ENCODE assay signal across 26 cellular contexts in the genomic region with DNA sequence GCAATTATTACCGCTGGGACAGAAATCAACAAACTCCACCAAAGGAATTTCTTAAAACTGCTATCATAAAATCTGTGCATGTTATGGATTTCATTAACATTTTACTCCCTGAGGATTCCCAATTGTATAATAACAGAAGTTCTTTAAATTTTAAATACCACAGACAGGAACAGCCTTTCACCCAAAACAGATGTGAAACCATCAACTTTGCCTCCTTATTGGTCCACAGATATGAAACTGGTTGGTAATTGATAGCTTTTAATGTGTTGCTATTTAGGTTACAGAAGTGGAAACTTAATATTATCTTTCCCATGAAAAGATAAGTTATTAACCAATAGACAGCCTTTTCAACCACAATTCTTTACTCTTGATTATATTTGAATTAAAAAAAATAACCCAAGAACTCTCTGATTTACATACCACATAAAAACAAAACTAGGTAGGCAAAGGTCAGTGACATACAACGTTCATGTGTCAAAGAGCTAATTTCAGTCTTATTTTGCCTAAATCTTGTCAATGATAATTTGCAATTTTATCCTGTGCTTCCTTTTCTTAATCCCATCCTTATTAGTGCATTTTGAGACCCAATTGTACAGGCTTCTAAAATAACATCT.
DNase-seq lines count a peak whose midpoint lies in the region; ATAC-seq, FAIRE-seq and TF ChIP-seq lines count a peak whose summit lies in the region.
"Had no signal": no experiment of that assay in that cellular context is flagged by ENCODE, and none has a peak within 500 bp of the region (broad histone marks: within the 10 kb centered on the region; RNA-seq: fewer than 3 reads in every experiment).

No MANE protein-coding gene starts in this region.

- no peak overlapping the region for H3K4me3 ChIP-seq in A549
- H3K4me3 ChIP-seq in GM12878: no peak overlapping the region
- H3K4me3 ChIP-seq: GM23338, ovary, skin epidermis, tibial artery had no signal

- SMC1A ChIA-PET in GM12878 (lab: Charles Lee; ENCODE audit: uncharacterized antibody, unreplicated experiment): interaction anchor here (1.1 to 1.7 kb wide), 4 partner anchors 23 to 906 kb away, joined by 3 to 5 read pairs (median 4); no protein-coding TSS in a partner anchor

- H3K4me1 Mint-ChIP-seq in activated naive CD4-positive, alpha-beta T cell treated with anti-CD3 and anti-CD28 coated beads for 36 hours (ENCODE audit: low read depth): peaks cover 43% of the 10 kb centered on the region
- H3K4me1 Mint-ChIP-seq: GM23338 had no signal

- H3K4me2 ChIP-seq in A549: no peak overlapping the region
- no peak overlapping the region for H3K4me2 ChIP-seq in GM12878 (ENCODE audit: control insufficient read depth, insufficient read depth)
- H3K4me2 ChIP-seq: GM23338 had no signal

- no peaks in the 10 kb centered on the region for H3K36me3 ChIP-seq in GM12878 (ENCODE audit: control insufficient read depth in 2 of 2, insufficient read depth in 2 of 2, low read length in 1 of 2)
- H3K36me3 ChIP-seq: ovary had no signal

- DNase-seq in A549 (ENCODE audit: low read depth in 1 of 2, low spot score in 1 of 2) (no peak), GM12878 (ENCODE audit: low read depth, low spot score) (no peak), NCI-H1436 treated with DMSO at 0.1 percent for 48 hours (lab: John Stamatoyannopoulos, UW) (no peak)
- no peak for DNase-seq in effector CD8-positive, alpha-beta T cell (lab: John Stamatoyannopoulos, UW)
- DNase-seq in activated naive CD4-positive, alpha-beta T cell treated with anti-CD3 and anti-CD28 coated beads for 36 hours: no peak
- DNase-seq: activated CD4-positive, CD25-positive, alpha-beta regulatory T cell treated with anti-CD3 and anti-CD28 coated beads, Interleukin-2, amount 50 U/mL, for 72 hours; activated effector memory CD4-positive, alpha-beta T cell treated with anti-CD3 and anti-CD28 coated beads, Interleukin-2, amount 50 U/mL, for 16 hours; cerebellar nuclear complex; mammary epithelial cell; NCI-H1105 treated with DMSO at 0.1 percent for 48 hours; NCI-H2029; NCI-H2227 treated with DMSO at 0.1 percent for 48 hours; NCI-H69; nephron progenitor cell; ovary; RPMI8226; tibial artery had no signal

- no peaks in the 10 kb centered on the region for H3K79me2 ChIP-seq in GM12878 (ENCODE audit: control insufficient read depth, insufficient read depth, low read length)

- no peak overlapping the region for H3K9ac ChIP-seq in GM12878 (ENCODE audit: control insufficient read depth, insufficient read depth, low read length)

- H3K27me3 Mint-ChIP-seq in activated naive CD4-positive, alpha-beta T cell treated with anti-CD3 and anti-CD28 coated beads for 36 hours (ENCODE audit: low read depth): no peaks in the 10 kb centered on the region

- H3K27ac Mint-ChIP-seq in activated naive CD4-positive, alpha-beta T cell treated with anti-CD3 and anti-CD28 coated beads for 36 hours: no peak overlapping the region
- H3K27ac Mint-ChIP-seq: B cell; GM23338; nephron progenitor cell; T-helper 1 cell treated with Interleukin-12 subunit alpha and Interleukin-12 subunit beta and Interleukin-4 antibody, amounts not matched to agents 30 μg/mL and 1 μg/mL, for 36 hours had no signal

- H3K9me3 Mint-ChIP-seq in activated naive CD4-positive, alpha-beta T cell treated with anti-CD3 and anti-CD28 coated beads for 36 hours: no peaks in the 10 kb centered on the region
- H3K9me3 Mint-ChIP-seq: GM23338; nephron progenitor cell; T-helper 1 cell treated with Interleukin-12 subunit alpha and Interleukin-12 subunit beta and Interleukin-4 antibody, amounts not matched to agents 30 μg/mL and 1 μg/mL, for 36 hours had no signal

- no peaks in the 10 kb centered on the region for H4K20me1 ChIP-seq in GM12878 (ENCODE audit: control insufficient read depth, insufficient read depth)

- TF ChIP-seq CTCF in A549 (IDR thresholded peaks at IDR 0.05) (no peak), GM12878 (IDR thresholded peaks at IDR 0.05 in 2 of 3, conservative IDR thresholded peaks at IDR 0.05 in 1 of 3; ENCODE audit: control insufficient read depth in 2 of 3, extremely low read depth in 1 of 3, insufficient read depth in 1 of 3, low read depth in 3 of 3, low read length in 3 of 3) (no peak)

- no peak overlapping the region for H2AFZ ChIP-seq in GM12878 (ENCODE audit: control insufficient read depth, low read depth, low read length)
- H2AFZ ChIP-seq: GM23338 had no signal

- H3K9me3 ChIP-seq in A549 (no peaks in the 10 kb centered on the region), GM12878 (replicated peaks; ENCODE audit: control insufficient read depth, insufficient read depth, low read length) (no peaks in the 10 kb centered on the region)
- H3K9me3 ChIP-seq: ovary, tibial artery had no signal

- TF ChIP-seq EP300 in A549 (IDR thresholded peaks at IDR 0.05) (no peak), GM12878 (IDR thresholded peaks at IDR 0.05; ENCODE audit: borderline replicate concordance in 1 of 2, control insufficient read depth in 1 of 2, low read depth in 2 of 2, low read length in 2 of 2) (no peak)

- H3K4me1 ChIP-seq in A549 (peaks cover 69% of the 10 kb centered on the region), GM12878 (ENCODE audit: control insufficient read depth, insufficient read depth, low read length) (no peaks in the 10 kb centered on the region; the same call in 1 of the 2 replicates)

- intact Hi-C loops in GM12878 (cut with micrococcal nuclease; ENCODE audit: unreplicated experiment): no loop called here
- intact Hi-C loops in activated naive CD4-positive, alpha-beta T cell treated with anti-CD3 and anti-CD28 coated beads for 36 hours (cut with micrococcal nuclease): no loop called here

- H3K36me3 Mint-ChIP-seq in activated naive CD4-positive, alpha-beta T cell treated with anti-CD3 and anti-CD28 coated beads for 36 hours (ENCODE audit: low read depth): no peaks in the 10 kb centered on the region

- H3K27ac ChIP-seq in A549 (no peak overlapping the region), GM12878 (ENCODE audit: control insufficient read depth, insufficient read depth) (no peak overlapping the region)
- H3K27ac ChIP-seq: epithelial cell of prostate, ovary, skin epidermis, tibial artery had no signal

- no TSS peak for BruUV-seq in GM12878 (replicated peaks; lab: Mats Ljungman, UMichigan)

- POLR2A ChIA-PET in A549 (lab: Yijun Ruan, JAX) (no interaction called here), GM12878 (lab: Charles Lee) (no interaction called here)

- TF ChIP-seq POLR2A in A549 (IDR thresholded peaks at IDR 0.05; ENCODE audit: low read length) (no peak), GM12878 (IDR thresholded peaks at IDR 0.05; ENCODE audit: low read depth, low read length) (no peak)

- TF ChIP-seq RAD21 in A549 (conservative IDR thresholded peaks at IDR 0.05 in 1 of 2, IDR thresholded peaks at IDR 0.05 in 1 of 2): no peak
- TF ChIP-seq RAD21 in GM12878 (IDR thresholded peaks at IDR 0.05; ENCODE audit: insufficient read depth, low read depth, low read length): no peak

- RAD21 ChIA-PET in GM12878 (lab: Charles Lee; ENCODE audit: unreplicated experiment): no interaction called here

- FAIRE-seq in A549 (lab: Jason Lieb, UNC) (peak; percentile 32), GM12878 (lab: Jason Lieb, UNC) (no peak)
- FAIRE-seq: A204.1 had no signal

- CTCF ChIA-PET in A549 (lab: Yijun Ruan, JAX) (interaction anchor here (1.0 to 2.5 kb wide), 3 partner anchors 51 to 102 kb away, joined by 3 to 9 read pairs (median 5); no protein-coding TSS in a partner anchor), GM12878 (lab: Yijun Ruan, JAX) (interaction anchor here (2.1 kb wide), 1 partner anchor 51 kb away, joined by 6 read pairs; no protein-coding TSS in a partner anchor)
- CTCF ChIA-PET in activated naive CD4-positive, alpha-beta T cell treated with anti-CD3 and anti-CD28 coated beads for 36 hours (lab: Charles Lee): interaction anchor here (0.5 to 2.5 kb wide), 2 partner anchors 51 to 1386 kb away, joined by 3 to 10 read pairs; no protein-coding TSS in a partner anchor

- H3K27me3 ChIP-seq in GM12878 (replicated peaks in 1 of 2; ENCODE audit: control insufficient read depth in 2 of 2, insufficient read depth in 2 of 2, low read length in 1 of 2): no peaks in the 10 kb centered on the region
- H3K27me3 ChIP-seq: ovary, tibial artery had no signal

- no peak for ATAC-seq in A549
- ATAC-seq in GM18907 (IDR thresholded peaks at IDR 0.05; ENCODE audit: unreplicated experiment): peak; percentile 46
- peak; percentile 61 for ATAC-seq in HG03378 (IDR thresholded peaks at IDR 0.05; ENCODE audit: unreplicated experiment)
- peak; percentile 77 for ATAC-seq in GM12878
- ATAC-seq in GM21529 (IDR thresholded peaks at IDR 0.05; ENCODE audit: unreplicated experiment): no peak
- ATAC-seq: GM23338 had no signal

- in situ Hi-C loops in GM12878 (cut with MboI): no loop called here

- no peak overlapping the region for H3K4me3 Mint-ChIP-seq in activated naive CD4-positive, alpha-beta T cell treated with anti-CD3 and anti-CD28 coated beads for 36 hours
- H3K4me3 Mint-ChIP-seq: B cell; GM23338; nephron progenitor cell; T-helper 1 cell treated with Interleukin-12 subunit alpha and Interleukin-12 subunit beta and Interleukin-4 antibody, amounts not matched to agents 30 μg/mL and 1 μg/mL, for 36 hours had no signal

- 73% methylated on average over 2 of the region's 2 CpGs for WGBS in A549 (ENCODE audit: missing lambda C conversion rate)
- WGBS in GM12878 (ENCODE audit: insufficient coverage, insufficient replicate concordance, low lambda C conversion rate, missing lambda C conversion rate): 0% methylated on average over 2 of the region's 2 CpGs

TF ChIP-seq in A549, 52 proteins besides CTCF, POLR2A, EP300 and RAD21 (continues in another document):
- no peak for TF ChIP-seq RARB (CRISPR knock-in tag; IDR thresholded peaks at IDR 0.05)
- TF ChIP-seq CEBPB (IDR thresholded peaks at IDR 0.05): no peak
- TF ChIP-seq, protein P1, sequence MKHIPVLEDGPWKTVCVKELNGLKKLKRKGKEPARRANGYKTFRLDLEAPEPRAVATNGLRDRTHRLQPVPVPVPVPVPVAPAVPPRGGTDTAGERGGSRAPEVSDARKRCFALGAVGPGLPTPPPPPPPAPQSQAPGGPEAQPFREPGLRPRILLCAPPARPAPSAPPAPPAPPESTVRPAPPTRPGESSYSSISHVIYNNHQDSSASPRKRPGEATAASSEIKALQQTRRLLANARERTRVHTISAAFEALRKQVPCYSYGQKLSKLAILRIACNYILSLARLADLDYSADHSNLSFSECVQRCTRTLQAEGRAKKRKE (CRISPR knock-in tag; IDR thresholded peaks at IDR 0.05; ENCODE audit: low read depth): no peak

TF ChIP-seq in GM12878, 131 proteins besides CTCF, POLR2A, EP300 and RAD21:
- TF ChIP-seq MTA2 (IDR thresholded peaks at IDR 0.05; ENCODE audit: low read depth) (peak; percentile 60), IKZF2 (IDR thresholded peaks at IDR 0.05) (0 out of 4 replicates have a peak, but pooled peaks of 1 of the 2 experiments have one; percentile 36), MEF2B (IDR thresholded peaks at IDR 0.05; ENCODE audit: partially characterized antibody, poor library complexity, severe bottlenecking) (peak; percentile 56), NR2F1 (conservative IDR thresholded peaks at IDR 0.05) (peak; percentile 70), NR2C1 (IDR thresholded peaks at IDR 0.05) (no peak)
TF ChIP-seq in GM12878: peak in this region for 4.

Comparison
In these comparisons a context has a peak if more than half of its experiments do, and no peak if none do; other contexts are left out.
1. ATAC-seq: peak in GM18907 (single experiment), HG03378 (single experiment) and GM12878 (single experiment); none in A549 (0 of 2) and GM21529 (single experiment).